Comparison of ENCODE assay signal across 1 cellular context in the genomic region with DNA sequence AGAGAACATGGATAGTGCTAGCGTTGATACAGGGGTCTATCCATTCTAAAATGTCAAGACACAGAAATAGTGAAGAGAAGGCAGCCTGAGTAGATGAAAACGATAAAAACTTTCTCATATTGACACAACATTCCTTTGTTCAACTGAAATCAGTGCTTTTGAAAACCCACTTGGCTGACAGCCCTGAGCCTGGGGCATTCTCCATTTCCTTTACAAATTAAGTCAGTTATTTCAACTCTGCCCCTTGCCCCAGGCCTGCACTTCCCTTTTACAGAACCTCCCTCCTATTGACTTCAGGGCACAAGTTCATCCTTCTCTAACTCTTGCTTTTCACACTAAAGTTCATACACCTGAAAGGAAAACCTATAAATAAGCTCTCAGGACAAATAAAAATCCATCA.
TF ChIP-seq lines count a peak whose summit lies in the region.

No MANE protein-coding gene starts in this region.

TF ChIP-seq in A549, 52 proteins besides CTCF, POLR2A, EP300 and RAD21 (continued from another document):
- TF ChIP-seq, protein P1, sequence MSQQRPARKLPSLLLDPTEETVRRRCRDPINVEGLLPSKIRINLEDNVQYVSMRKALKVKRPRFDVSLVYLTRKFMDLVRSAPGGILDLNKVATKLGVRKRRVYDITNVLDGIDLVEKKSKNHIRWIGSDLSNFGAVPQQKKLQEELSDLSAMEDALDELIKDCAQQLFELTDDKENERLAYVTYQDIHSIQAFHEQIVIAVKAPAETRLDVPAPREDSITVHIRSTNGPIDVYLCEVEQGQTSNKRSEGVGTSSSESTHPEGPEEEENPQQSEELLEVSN (IDR thresholded peaks at IDR 0.05; ENCODE audit: borderline replicate concordance, low read depth) = no peak
- TF ChIP-seq CHD4 (IDR thresholded peaks at IDR 0.05; ENCODE audit: borderline replicate concordance) (no peak), CEBPB (IDR thresholded peaks at IDR 0.05) (peak in 1 of 2 experiments; percentile 45; a peak in 1 of 4 replicates), FOXS1 (CRISPR knock-in tag; IDR thresholded peaks at IDR 0.05) (no peak), PHF8 (IDR thresholded peaks at IDR 0.05; ENCODE audit: borderline replicate concordance, low read depth) (no peak), GATA3 (IDR thresholded peaks at IDR 0.05; ENCODE audit: borderline replicate concordance) (peak; percentile 83), JUN (IDR thresholded peaks at IDR 0.05) (0 out of 5 replicates have a peak, but pooled peaks of 1 of the 2 experiments have one; percentile 31), NPAS2 (CRISPR knock-in tag; IDR thresholded peaks at IDR 0.05; ENCODE audit: borderline replicate concordance) (no peak)
- TF ChIP-seq, protein P2, sequence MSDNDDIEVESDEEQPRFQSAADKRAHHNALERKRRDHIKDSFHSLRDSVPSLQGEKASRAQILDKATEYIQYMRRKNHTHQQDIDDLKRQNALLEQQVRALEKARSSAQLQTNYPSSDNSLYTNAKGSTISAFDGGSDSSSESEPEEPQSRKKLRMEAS (IDR thresholded peaks at IDR 0.05) = no peak; the same call in 1 of the 2 replicates
- TF ChIP-seq, protein P3, sequence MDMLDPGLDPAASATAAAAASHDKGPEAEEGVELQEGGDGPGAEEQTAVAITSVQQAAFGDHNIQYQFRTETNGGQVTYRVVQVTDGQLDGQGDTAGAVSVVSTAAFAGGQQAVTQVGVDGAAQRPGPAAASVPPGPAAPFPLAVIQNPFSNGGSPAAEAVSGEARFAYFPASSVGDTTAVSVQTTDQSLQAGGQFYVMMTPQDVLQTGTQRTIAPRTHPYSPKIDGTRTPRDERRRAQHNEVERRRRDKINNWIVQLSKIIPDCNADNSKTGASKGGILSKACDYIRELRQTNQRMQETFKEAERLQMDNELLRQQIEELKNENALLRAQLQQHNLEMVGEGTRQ (IDR thresholded peaks at IDR 0.05) = no peak
